In the genomic region with DNA sequence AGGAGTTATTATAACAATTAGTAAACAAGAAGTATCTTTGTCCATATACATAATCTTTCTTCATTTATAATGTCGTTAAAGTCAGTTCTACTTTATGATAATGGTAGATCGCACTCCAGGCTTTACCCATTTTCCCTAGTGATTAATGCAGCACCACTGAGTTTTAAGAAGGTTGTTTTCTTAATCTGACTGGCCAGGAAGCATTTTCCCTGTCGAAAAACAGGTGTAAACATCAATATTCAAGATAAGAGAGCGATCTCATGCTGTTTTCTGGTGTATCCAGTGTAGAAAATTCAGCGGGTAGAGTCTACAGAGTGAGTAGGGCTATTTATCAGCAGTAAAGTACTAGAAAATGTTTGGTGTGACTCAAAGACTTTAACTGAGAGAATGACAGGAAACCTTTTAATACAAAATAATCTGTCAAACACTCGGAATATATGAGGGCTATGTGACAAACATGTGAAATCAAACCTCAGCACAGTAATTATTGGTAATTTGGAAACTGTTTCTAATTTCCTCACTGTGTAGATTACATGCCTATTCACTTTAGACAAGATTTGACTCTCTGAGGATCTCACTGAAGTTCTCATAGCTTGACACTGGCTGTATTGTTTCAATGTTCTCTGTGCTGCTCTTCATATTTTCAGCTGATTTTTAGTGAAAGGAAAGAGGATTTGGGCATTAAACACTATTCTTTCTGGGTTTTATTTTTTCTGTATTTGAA, we compare ENCODE assay signal across 24 cellular contexts.
DNase-seq lines count a peak whose midpoint lies in the region; ATAC-seq, FAIRE-seq and TF ChIP-seq lines count a peak whose summit lies in the region.
"Had no signal": no experiment of that assay in that cellular context is flagged by ENCODE, and none has a peak within 500 bp of the region (broad histone marks: within the 10 kb centered on the region; RNA-seq: fewer than 3 reads in every experiment).

No MANE protein-coding gene starts in this region.

- H3K36me3 ChIP-seq in H1 (ENCODE audit: control insufficient read depth in 2 of 4, insufficient read depth in 4 of 4, low read length in 3 of 4): no peaks in the 10 kb centered on the region
- H3K36me3 ChIP-seq in vagina: no peaks in the 10 kb centered on the region
- no peaks in the 10 kb centered on the region for H3K36me3 ChIP-seq in mucosa of descending colon (ENCODE audit: low read depth)
- H3K36me3 ChIP-seq: HAP-1 had no signal

- no peaks in the 10 kb centered on the region for H3K36me3 Mint-ChIP-seq in T-helper 17 cell (ENCODE audit: low read depth)
- H3K36me3 Mint-ChIP-seq: CD8-positive, alpha-beta T cell had no signal

- TF ChIP-seq CTCF in H1 (IDR thresholded peaks at IDR 0.05; ENCODE audit: control extremely low read depth in 1 of 3, insufficient read depth in 1 of 3, low read depth in 1 of 3, low read length in 3 of 3) (no peak), vagina (IDR thresholded peaks at IDR 0.05) (no peak), mucosa of descending colon (IDR thresholded peaks at IDR 0.05) (no peak)

- H4K5ac ChIP-seq in H1 (ENCODE audit: insufficient read length, low read depth, low read length): no peak overlapping the region

- CTCF ChIA-PET in H1 (lab: Charles Lee; ENCODE audit: partially characterized antibody): no interaction called here

- H3K27ac ChIP-seq in H1 (ENCODE audit: low read depth, low read length): no peak overlapping the region
- H3K27ac ChIP-seq in vagina: no peak overlapping the region
- H3K27ac ChIP-seq: C4-2B, GM23248, SK-N-MC had no signal

- intact Hi-C loops in sciatic nerve (cut with DNase I): no loop called here
- intact Hi-C loops in vagina (cut with DNase I): no loop called here
- intact Hi-C loops in mucosa of descending colon (cut with DNase I, micrococcal nuclease): no loop called here

- H3K18ac ChIP-seq in H1 (ENCODE audit: extremely low read depth, low read length): no peak overlapping the region

- no peak overlapping the region for H2AK5ac ChIP-seq in H1 (ENCODE audit: low read depth, low read length)

- H3K27ac Mint-ChIP-seq in T-helper 17 cell: no peak overlapping the region
- H3K27ac Mint-ChIP-seq: B cell; CD8-positive, alpha-beta T cell had no signal

- no peak overlapping the region for H2BK20ac ChIP-seq in H1 (ENCODE audit: low read length)

- POLR2A ChIA-PET in H1 (lab: Charles Lee; ENCODE audit: partially characterized antibody): no interaction called here

- no peaks in the 10 kb centered on the region for H3K79me1 ChIP-seq in H1 (ENCODE audit: low read depth, low read length)

- H3K4ac ChIP-seq in H1 (replicated peaks; ENCODE audit: insufficient read length, low read depth, low read length): no peak overlapping the region

- H2BK15ac ChIP-seq in H1 (ENCODE audit: low read length): no peak overlapping the region

- no peak overlapping the region for H3K4me3 ChIP-seq in H1 (ENCODE audit: extremely low read depth in 1 of 4, insufficient read depth in 2 of 4, low read depth in 3 of 4, low read length in 4 of 4)
- no peak overlapping the region for H3K4me3 ChIP-seq in vagina
- H3K4me3 ChIP-seq in mucosa of descending colon: no peak overlapping the region
- H3K4me3 ChIP-seq: GM23248, HAP-1, SK-N-MC had no signal

- no peak overlapping the region for H4K91ac ChIP-seq in H1 (replicated peaks; ENCODE audit: insufficient read length, low read length)

- 79% methylated on average over 6 of the region's 6 CpGs; no CpG with 5 or more reads in 1 of the 2 experiments for WGBS in H1 (ENCODE audit: extremely low coverage in 1 of 2, insufficient coverage in 1 of 2, insufficient read length in 1 of 2, insufficient replicate concordance in 2 of 2, low coverage in 1 of 2, low lambda C conversion rate in 2 of 2, missing lambda C conversion rate in 1 of 2), 2 experiments

- no peak overlapping the region for H4K8ac ChIP-seq in H1 (ENCODE audit: extremely low read depth, insufficient read depth, low read length)

- TF ChIP-seq RAD21 in H1 (IDR thresholded peaks at IDR 0.05 in 1 of 2, conservative IDR thresholded peaks at IDR 0.05 in 1 of 2; ENCODE audit: low read depth in 2 of 2, low read length in 2 of 2): no peak

- H2BK120ac ChIP-seq in H1 (replicated peaks; ENCODE audit: low read depth, low read length): no peak overlapping the region

- no peaks in the 10 kb centered on the region for H3K4me1 Mint-ChIP-seq in T-helper 17 cell
- H3K4me1 Mint-ChIP-seq: B cell had no signal

- TF ChIP-seq EP300 in H1 (IDR thresholded peaks at IDR 0.05; ENCODE audit: borderline replicate concordance in 1 of 2, low read depth in 2 of 2, low read length in 2 of 2): no peak

- peak; percentile 19 for FAIRE-seq in H1 (lab: Jason Lieb, UNC)
- FAIRE-seq: GM12891, GM19239 had no signal

- H3K9me3 ChIP-seq in H1 (ENCODE audit: insufficient read depth in 2 of 2, low read depth in 1 of 2, low read length in 1 of 2) (no peaks in the 10 kb centered on the region), vagina (no peaks in the 10 kb centered on the region), T-helper 17 cell (ENCODE audit: control insufficient read depth, low read length, poor library complexity, severe bottlenecking) (no peaks in the 10 kb centered on the region), mucosa of descending colon (no peaks in the 10 kb centered on the region)
- H3K9me3 ChIP-seq: HAP-1 had no signal

- H3K4me1 ChIP-seq in H1 (replicated peaks in 1 of 4; ENCODE audit: control insufficient read depth in 3 of 4, insufficient read depth in 4 of 4, low read length in 3 of 4): no peaks in the 10 kb centered on the region
- no peaks in the 10 kb centered on the region for H3K4me1 ChIP-seq in vagina
- H3K4me1 ChIP-seq in mucosa of descending colon (ENCODE audit: low read depth): no peaks in the 10 kb centered on the region
- H3K4me1 ChIP-seq: HAP-1 had no signal

- H2BK12ac ChIP-seq in H1 (ENCODE audit: low read depth, low read length): no peak overlapping the region

- TF ChIP-seq POLR2A in H1 (IDR thresholded peaks at IDR 0.05; ENCODE audit: control extremely low read depth in 1 of 2, low read depth in 2 of 2, low read length in 2 of 2) (no peak), vagina (IDR thresholded peaks at IDR 0.05) (no peak)

- H3K9ac ChIP-seq in H1 (replicated peaks in 1 of 4; ENCODE audit: extremely low read depth in 1 of 4, low read depth in 3 of 4, low read length in 3 of 4): no peak overlapping the region
- H3K9ac ChIP-seq: GM23248 had no signal

- H3K14ac ChIP-seq in H1 (ENCODE audit: insufficient read length): no peak overlapping the region

- no peak overlapping the region for H3K56ac ChIP-seq in H1 (replicated peaks; ENCODE audit: insufficient read length, low read depth, low read length)

- H3K23me2 ChIP-seq in H1 (ENCODE audit: low read depth, low read length): no peaks in the 10 kb centered on the region

- no peaks in the 10 kb centered on the region for H3K79me2 ChIP-seq in H1 (ENCODE audit: control insufficient read depth in 1 of 2, insufficient read depth in 2 of 2, low read length in 2 of 2)

- H2BK5ac ChIP-seq in H1 (ENCODE audit: low read depth, low read length): no peak overlapping the region

- H3K27me3 Mint-ChIP-seq in T-helper 17 cell: no peaks in the 10 kb centered on the region
- H3K27me3 Mint-ChIP-seq: B cell had no signal

- no peak overlapping the region for H3K4me3 Mint-ChIP-seq in T-helper 17 cell
- H3K4me3 Mint-ChIP-seq: B cell; CD8-positive, alpha-beta T cell had no signal

- peak; percentile 39 for DNase-seq in NCI-H69 (lab: John Stamatoyannopoulos, UW)
- no peak for DNase-seq in H1 (ENCODE audit: low read depth in 1 of 2, low spot score in 2 of 2)
- peak; percentile 14 for DNase-seq in midbrain (lab: John Stamatoyannopoulos, UW)
- DNase-seq in sciatic nerve (ENCODE audit: low spot score): no peak
- DNase-seq in vagina (ENCODE audit: extremely low spot score in 2 of 2): no peak
- no peak for DNase-seq in T-helper 17 cell
- no peak for DNase-seq in mucosa of descending colon
- DNase-seq: CD8-positive, alpha-beta T cell; DMS79 treated with DMSO at 0.1 percent for 48 hours; GF-D8; GM23248; KBM-7; MV-4-11; NCI-H1105; NCI-H2029; NCI-H526 treated with DMSO at 0.1 percent for 48 hours; SIG-M5 had no signal

- no peak overlapping the region for H2AFZ ChIP-seq in H1 (ENCODE audit: low read length)
- H2AFZ ChIP-seq: GM23248 had no signal

- H3K4me2 ChIP-seq in H1 (ENCODE audit: insufficient read depth in 1 of 2, low read depth in 2 of 2, low read length in 2 of 2): no peak overlapping the region

- H3K27me3 ChIP-seq in H1 (replicated peaks in 1 of 4; ENCODE audit: control insufficient read depth in 3 of 4, extremely low read depth in 1 of 4, insufficient read depth in 3 of 4, low read length in 3 of 4) (peaks cover 0 to 1% (median 0%) of the 10 kb centered on the region in 4 experiments; a peak in 1 of 7 replicates), vagina (no peaks in the 10 kb centered on the region)

- ATAC-seq in sciatic nerve (no peak), T-helper 17 cell (no peak), mucosa of descending colon (no peak)
- ATAC-seq: CD8-positive, alpha-beta T cell; Panc1 had no signal

- no peaks in the 10 kb centered on the region for H4K20me1 ChIP-seq in H1 (replicated peaks in 1 of 2; ENCODE audit: control insufficient read depth in 1 of 2, insufficient read depth in 2 of 2, low read length in 2 of 2)

- no peak overlapping the region for H3K23ac ChIP-seq in H1 (ENCODE audit: insufficient read length)

TF ChIP-seq in H1, 55 proteins besides CTCF, POLR2A, EP300 and RAD21:
- TF ChIP-seq EGR1 (IDR thresholded peaks at IDR 0.05; ENCODE audit: borderline replicate concordance, low read depth, low read length) (no peak), KDM5A (IDR thresholded peaks at IDR 0.05; ENCODE audit: low read length) (no peak)
TF ChIP-seq in H1: peak in this region for 0.

Comparison
In these comparisons a context has a peak if more than half of its experiments do, and no peak if none do; other contexts are left out.
1. DNase-seq: peak in NCI-H69 (single experiment) and midbrain (single experiment); none in H1 (0 of 2), sciatic nerve (single experiment), vagina (0 of 2), T-helper 17 cell (0 of 3) and mucosa of descending colon (0 of 3).